10 cellular contexts compared by ENCODE assay signal in genomic region chr18:8685141-8685913, GRCh38. TPM values are rescaled to one million over a fixed set of nuclear protein-coding genes. Genes with fewer than 3 reads are reported as not detected.
DNase-seq lines count a peak whose midpoint lies in the region; ATAC-seq, FAIRE-seq and TF ChIP-seq lines count a peak whose summit lies in the region.
"Had no signal": no experiment of that assay in that cellular context is flagged by ENCODE, and none has a peak within 500 bp of the region (broad histone marks: within the 10 kb centered on the region; RNA-seq: fewer than 3 reads in every experiment).

No MANE protein-coding gene starts in this region.

- in situ Hi-C loops in HepG2 (cut with HindIII; ENCODE audit: extremely low pct_ligation_motif_present, low pct_unique_long_range_greater_than_20kb): no loop called here

- no peaks in the 10 kb centered on the region for H3K79me2 ChIP-seq in HepG2 (ENCODE audit: insufficient read depth, low read length)

- H3K4me2 ChIP-seq in HepG2 (ENCODE audit: low read depth, low read length): peak overlapping the region; percentile 29; the same call in 1 of the 2 replicates
- H3K4me2 ChIP-seq: A549 had no signal

- 40% methylated on average over 12 of the region's 13 CpGs for WGBS in HepG2 (ENCODE audit: low lambda C conversion rate)
- 72% methylated on average over 7 of the region's 13 CpGs for WGBS in right lobe of liver (ENCODE audit: insufficient coverage, low coverage, low lambda C conversion rate, missing lambda C conversion rate)

- no peak for TF ChIP-seq RAD21 in HepG2 (CRISPR knock-in tag; IDR thresholded peaks at IDR 0.05)

- no peak for FAIRE-seq in HepG2 (lab: Jason Lieb, UNC)
- FAIRE-seq: A549 had no signal

- TF ChIP-seq POLR2A in HepG2 (IDR thresholded peaks at IDR 0.05; ENCODE audit: insufficient read depth in 1 of 2, low read depth in 2 of 2, low read length in 2 of 2) (no peak), right lobe of liver (IDR thresholded peaks at IDR 0.05) (no peak)

- no peak for DNase-seq in HepG2 (ENCODE audit: low spot score)
- DNase-seq in right lobe of liver: no peak
- peak; percentile 20 for DNase-seq in T1000 (lab: John Stamatoyannopoulos, UW)
- DNase-seq in foreskin keratinocyte: peak; percentile 89 to 95
- no peak for DNase-seq in activated CD4-positive, alpha-beta T cell treated with anti-CD3 and anti-CD28 coated beads, Interleukin-2, amount 50 U/mL, for 4 hours
- no peak for DNase-seq in kidney glomerular epithelial cell (lab: John Stamatoyannopoulos, UW)

- H3K27ac ChIP-seq in HepG2 (ENCODE audit: extremely low read length, insufficient read depth, low read length): no peak overlapping the region
- H3K27ac ChIP-seq in right lobe of liver: no peak overlapping the region
- peak overlapping the region; percentile 84 for H3K27ac ChIP-seq in foreskin keratinocyte

- CTCF ChIA-PET in HepG2 (lab: Yijun Ruan, JAX; ENCODE audit: low intra/inter-chr PET ratio, low total read pairs): no interaction called here

- H3K9me3 ChIP-seq in HepG2 (ENCODE audit: low read length) (no peaks in the 10 kb centered on the region), right lobe of liver (no peaks in the 10 kb centered on the region)
- H3K9me3 ChIP-seq: A549 had no signal

- H3K9ac ChIP-seq in HepG2 (ENCODE audit: insufficient read depth, low read depth, low read length): no peak overlapping the region

- intact Hi-C loops in HepG2 (cut with micrococcal nuclease; ENCODE audit: unreplicated experiment): no loop called here
- intact Hi-C loops in right lobe of liver (cut with DNase I): no loop called here

- TF ChIP-seq CTCF in HepG2 (CRISPR knock-in tag; IDR thresholded peaks at IDR 0.05) (no peak), right lobe of liver (IDR thresholded peaks at IDR 0.05) (no peak), foreskin keratinocyte (conservative IDR thresholded peaks at IDR 0.05) (no peak)

- POLR2A ChIA-PET in HepG2 (lab: Yijun Ruan, JAX): no interaction called here

- H3K27me3 ChIP-seq in HepG2 (ENCODE audit: control insufficient read depth in 1 of 2, insufficient read depth in 2 of 2, low read length in 2 of 2) (peaks cover 0 to 20% of the 10 kb centered on the region in 2 experiments; a peak in 3 of 5 replicates), right lobe of liver (no peaks in the 10 kb centered on the region), foreskin keratinocyte (no peaks in the 10 kb centered on the region)

- H3K36me3 ChIP-seq in HepG2 (replicated peaks in 1 of 2; ENCODE audit: control insufficient read depth in 1 of 2, insufficient read depth in 2 of 2, low read length in 2 of 2) (no peaks in the 10 kb centered on the region), right lobe of liver (no peaks in the 10 kb centered on the region)

- H4K20me1 ChIP-seq in HepG2 (ENCODE audit: insufficient read depth, low read length): no peaks in the 10 kb centered on the region

- H3K4me3 ChIP-seq in HepG2 (replicated peaks in 1 of 3; ENCODE audit: insufficient read depth in 1 of 3, low read depth in 2 of 3, low read length in 3 of 3) (no peak overlapping the region), right lobe of liver (no peak overlapping the region)
- H3K4me3 ChIP-seq: A549 had no signal

- no peak for TF ChIP-seq EP300 in HepG2 (IDR thresholded peaks at IDR 0.05; ENCODE audit: low read depth in 2 of 2, low read length in 2 of 2)
- no peak for TF ChIP-seq EP300 in HepG2 (CRISPR knock-in tag; IDR thresholded peaks at IDR 0.05; ENCODE audit: borderline replicate concordance)

- BruUV-seq in HepG2 (replicated peaks; lab: Mats Ljungman, UMichigan): no TSS peak

- H2AFZ ChIP-seq in HepG2 (ENCODE audit: low read length): peak overlapping the region; percentile 62

- no peaks in the 10 kb centered on the region for H3K4me1 ChIP-seq in HepG2 (ENCODE audit: insufficient read depth, low read length)
- peaks cover 0 to 7% (median 0%) of the 10 kb centered on the region in 4 donors for H3K4me1 ChIP-seq in right lobe of liver
- peaks cover 4% of the 10 kb centered on the region for H3K4me1 ChIP-seq in foreskin keratinocyte
- H3K4me1 ChIP-seq: A549 had no signal

- ATAC-seq in HepG2: no peak; the same call in 2 of the 3 replicates
- ATAC-seq in right lobe of liver: no peak
- ATAC-seq in foreskin keratinocyte: peak; percentile 98
- ATAC-seq in GM19467 (IDR thresholded peaks at IDR 0.05; ENCODE audit: unreplicated experiment): no peak
- ATAC-seq in HG03159 (IDR thresholded peaks at IDR 0.05; ENCODE audit: unreplicated experiment): no peak
- ATAC-seq: A549, Panc1 had no signal

TF ChIP-seq in HepG2, 621 proteins besides CTCF, POLR2A, EP300 and RAD21:
- TF ChIP-seq ZNF780A (CRISPR knock-in tag; IDR thresholded peaks at IDR 0.05) (no peak), ZNF556 (CRISPR knock-in tag; IDR thresholded peaks at IDR 0.05; ENCODE audit: borderline replicate concordance) (no peak), ZNF616 (CRISPR knock-in tag; IDR thresholded peaks at IDR 0.05; ENCODE audit: low read depth) (0 out of 2 replicates have a peak, but pooled peaks have one; percentile 53), SP140L (CRISPR knock-in tag; IDR thresholded peaks at IDR 0.05; ENCODE audit: borderline replicate concordance) (no peak), EZH2 (conservative IDR thresholded peaks at IDR 0.05; ENCODE audit: low read depth, low read length) (no peak)

RNA-seq across cellular contexts. Expression of gene MTCL1, which starts 20.0 kb away (rescaled TPM):
- total RNA-seq in HepG2 (2016; rRNA removed; fragmentation: Illumina TruSeq; extraction: Trizol) (1.5 and 3.1 TPM in 2 replicates), right lobe of liver (1 to 10 TPM; 1.4 to 7.4 (median 3.6) TPM), foreskin keratinocyte (24.4 and 28.8 TPM in 2 replicates)
- 13.2 and 14.6 TPM in 2 replicates for total RNA-seq in HepG2 (2016; cell fraction: cytosol; rRNA removed; fragmentation: Illumina TruSeq; extraction: Trizol; ENCODE audit: low read depth)
- total RNA-seq in HepG2 (2016; cell fraction: insoluble cytoplasmic fraction; rRNA removed; fragmentation: Illumina TruSeq; extraction: Trizol): 1.3 and 2.8 TPM in 2 replicates
- total RNA-seq in HepG2 (2016; cell fraction: membrane; rRNA removed; fragmentation: Illumina TruSeq; extraction: Trizol): 3.0 and 3.1 TPM in 2 replicates
- total RNA-seq in HepG2 (2016; cell fraction: nucleus; rRNA removed; fragmentation: Illumina TruSeq; extraction: Trizol): 3.9 and 5.1 TPM in 2 replicates
- polyA plus RNA-seq in HepG2 (2011; rRNA removed) (2.0 and 3.2 TPM in 2 replicates), foreskin keratinocyte (6.9 and 8.4 TPM in 2 replicates)
- polyA plus RNA-seq in HepG2 (2011; cell fraction: cytosol; rRNA removed): 1.5 and 2.5 TPM in 2 replicates
- polyA plus RNA-seq in HepG2 (2011; cell fraction: nucleus; rRNA removed): 6.4 and 11.2 TPM in 2 replicates
- polyA plus RNA-seq in HepG2 (2012): 1.3 and 1.7 TPM in 2 replicates
- 0.06 and 0.15 TPM in 2 replicates for polyA plus RNA-seq in HepG2 (2016; cell fraction: cytosol; fragmentation: Illumina TruSeq; extraction: Trizol; ENCODE audit: low read depth)
- 1.9 and 2.2 TPM in 2 replicates for polyA plus RNA-seq in HepG2 (2016; cell fraction: insoluble cytoplasmic fraction; fragmentation: Illumina TruSeq; extraction: Trizol; ENCODE audit: low read depth)
- polyA plus RNA-seq in HepG2 (2016; cell fraction: membrane; fragmentation: Illumina TruSeq; extraction: Trizol; ENCODE audit: low read depth): 0.32 and 0.42 TPM in 2 replicates
- polyA plus RNA-seq in HepG2 (2016; cell fraction: nucleus; fragmentation: Illumina TruSeq; extraction: Trizol; ENCODE audit: insufficient read depth, low read depth): 5.4 and 6.1 TPM in 2 replicates
- polyA minus RNA-seq in HepG2 (2011; rRNA and poly(A)+ RNA removed; ENCODE audit: low replicate concordance): 6.9 and 30.0 TPM in 2 replicates
- polyA minus RNA-seq in HepG2 (2011; cell fraction: cytosol; rRNA and poly(A)+ RNA removed): 2.4 and 3.2 TPM in 2 replicates
- polyA minus RNA-seq in HepG2 (2011; cell fraction: nucleus; rRNA and poly(A)+ RNA removed): 13.9 and 18.2 TPM in 2 replicates

Comparison
In these comparisons a context has a peak if more than half of its experiments do, and no peak if none do; other contexts are left out.
1. DNase-seq: peak in T1000 (single experiment) and foreskin keratinocyte (2 of 2); none in HepG2 (single experiment), right lobe of liver (0 of 3), activated CD4-positive, alpha-beta T cell treated with anti-CD3 and anti-CD28 coated beads, Interleukin-2, amount 50 U/mL, for 4 hours (0 of 2) and kidney glomerular epithelial cell (single experiment).